ENCODE assay signal across 15 cellular contexts in the genomic region with DNA sequence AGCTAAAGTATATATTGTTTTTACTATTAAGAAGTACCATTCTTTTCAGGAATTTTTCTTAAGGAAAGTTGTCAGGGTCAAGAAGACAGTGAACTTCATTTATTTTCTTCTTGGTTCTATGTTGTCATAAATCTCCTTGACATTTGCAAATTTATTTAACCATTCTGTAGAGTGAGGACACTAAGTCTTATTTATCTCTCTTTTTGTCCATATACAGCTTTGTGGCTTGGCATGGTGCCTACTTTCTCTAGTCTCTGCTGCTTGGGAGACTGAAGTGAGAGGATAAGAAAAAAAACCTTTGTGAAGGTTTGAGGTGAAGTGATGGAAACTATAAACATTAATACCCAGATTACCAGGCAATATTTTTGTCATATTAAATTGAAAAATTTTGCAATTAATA.
DNase-seq lines count a peak whose midpoint lies in the region; ATAC-seq lines count a peak whose summit lies in the region.
"Had no signal": no experiment of that assay in that cellular context is flagged by ENCODE, and none has a peak within 500 bp of the region (broad histone marks: within the 10 kb centered on the region; RNA-seq: fewer than 3 reads in every experiment).

No MANE protein-coding gene starts in this region.

- DNase-seq in ELR (ENCODE audit: low read depth) (peak; percentile 21), NCI-H2029 (lab: John Stamatoyannopoulos, UW) (peak; percentile 6), amniotic epithelial cell (ENCODE audit: low read depth) (peak; percentile 91), kidney tubule cell (ENCODE audit: low spot score) (peak; percentile 20), OCI-M2 (lab: John Stamatoyannopoulos, UW; ENCODE audit: unreplicated experiment) (no peak), hepatic stellate cell (ENCODE audit: low spot score) (no peak)
- DNase-seq: C1 segment of cervical spinal cord, cortex of kidney, esophagus squamous epithelium, NCI-H1092 treated with DMSO at 0.1 percent for 48 hours, NCI-H526, spleen had no signal

- ATAC-seq in HG03469 (IDR thresholded peaks at IDR 0.05; ENCODE audit: unreplicated experiment) (no peak), GM18858 (IDR thresholded peaks at IDR 0.05; ENCODE audit: unreplicated experiment) (no peak)
- ATAC-seq: WTC11 had no signal

Comparison
In these comparisons a context has a peak if more than half of its experiments do, and no peak if none do; other contexts are left out.
1. DNase-seq: peak in ELR (single experiment), NCI-H2029 (single experiment), amniotic epithelial cell (single experiment) and kidney tubule cell (single experiment); none in OCI-M2 (single experiment) and hepatic stellate cell (single experiment).